In genomic region chr9:112898872-112899281, GRCh38 we compare ENCODE assay signal across 23 cellular contexts. TPM values are rescaled to one million over a fixed set of nuclear protein-coding genes. Genes with fewer than 3 reads are reported as not detected.
DNase-seq lines count a peak whose midpoint lies in the region; ATAC-seq and TF ChIP-seq lines count a peak whose summit lies in the region.
"Had no signal": no experiment of that assay in that cellular context is flagged by ENCODE, and none has a peak within 500 bp of the region (broad histone marks: within the 10 kb centered on the region; RNA-seq: fewer than 3 reads in every experiment).

No MANE protein-coding gene starts in this region.

- H4K20me1 ChIP-seq in GM23248 (ENCODE audit: insufficient read depth), result no peaks in the 10 kb centered on the region

- no peaks in the 10 kb centered on the region for H3K9me2 ChIP-seq in GM23248 (ENCODE audit: insufficient read depth)

- in situ Hi-C loops in GM23248 (cut with MboI), result no loop called here

- H3F3A ChIP-seq in GM23248 (ENCODE audit: insufficient read depth), result no peaks in the 10 kb centered on the region

- H3K36me3 ChIP-seq in GM23248 (ENCODE audit: low read depth) (no peaks in the 10 kb centered on the region), tibial artery (no peaks in the 10 kb centered on the region)
- H3K36me3 ChIP-seq: gastrocnemius medialis, pancreas, vagina had no signal

- H3K27ac ChIP-seq in GM23248 (no peak overlapping the region), tibial artery (no peak overlapping the region)
- H3K27ac ChIP-seq: body of pancreas, gastrocnemius medialis, pancreas, PC-9, vagina had no signal

- WGBS in GM23248 (ENCODE audit: low coverage in 1 of 2, low lambda C conversion rate in 2 of 2, missing lambda C conversion rate in 2 of 2), 2 experiments, result 25 to 29% methylated on average over 5 of the region's 5 CpGs

- no peak for ATAC-seq in left cardiac atrium
- ATAC-seq: body of pancreas; gastrocnemius medialis; pancreas; stimulated activated effector memory CD8-positive, alpha-beta T cell treated with anti-CD3 and anti-CD28 coated beads, Interleukin-12 subunit alpha, Interleukin-12 subunit beta, amount 100 ng/mL, for 72 hours had no signal

- no peaks in the 10 kb centered on the region for H3K79me2 ChIP-seq in GM23248 (ENCODE audit: insufficient read depth)

- no peaks in the 10 kb centered on the region for H3K27me3 ChIP-seq in GM23248 (replicated peaks; ENCODE audit: insufficient read depth)
- H3K27me3 ChIP-seq in tibial artery, result no peaks in the 10 kb centered on the region
- H3K27me3 ChIP-seq: body of pancreas, gastrocnemius medialis, pancreas, vagina had no signal

- DNase-seq in CD1c-positive myeloid dendritic cell (ENCODE audit: extremely low spot score) (peak; percentile 68), GM23248 (peak; percentile 10), NOMO-1 treated with dmso at 0.1 percent for 144 hours (lab: John Stamatoyannopoulos, UW; ENCODE audit: unreplicated experiment) (peak; percentile 17), iris pigment epithelial cell (ENCODE audit: low read depth) (peak; percentile 6), left cardiac atrium (no peak), tibial artery (no peak)
- DNase-seq in stimulated activated CD4-positive, alpha-beta T cell treated with anti-CD3 and anti-CD28 coated beads, Interleukin-4, amount 100 ng/mL, for 4 hours, result no peak
- DNase-seq: activated CD4-positive, alpha-beta T cell treated with anti-CD3 and anti-CD28 coated beads for 1 hour; activated CD8-positive, alpha-beta memory T cell treated with anti-CD3 and anti-CD28 coated beads for 24 hours; activated gamma-delta T cell treated with Interleukin-2 at 50 U/mL for 16 hours; activated T-cell treated with anti-CD3 and anti-CD28 coated beads, Interleukin-2, amount 50 U/mL, for 1 hour; body of pancreas; CD4-positive, alpha-beta T cell; effector memory CD4-positive, alpha-beta T cell; gastrocnemius medialis; HCEC 1CT; NCI-H1436; pancreas; Right ventricle myocardium superior had no signal

- H3K4me1 ChIP-seq in GM23248 (ENCODE audit: insufficient read depth) (peaks cover 6% of the 10 kb centered on the region), tibial artery (peaks cover 0 to 12% (median 0%) of the 10 kb centered on the region in 4 donors)
- H3K4me1 ChIP-seq: body of pancreas, gastrocnemius medialis, pancreas, vagina had no signal

- no peak overlapping the region for H3K4me2 ChIP-seq in GM23248 (ENCODE audit: unreplicated experiment)
- H3K4me2 ChIP-seq: PC-9 had no signal

- H3K4me3 ChIP-seq in GM23248, result no peak overlapping the region
- no peak overlapping the region for H3K4me3 ChIP-seq in tibial artery
- H3K4me3 ChIP-seq: body of pancreas, gastrocnemius medialis, pancreas, PC-9, vagina had no signal

- no peak for TF ChIP-seq CTCF in tibial artery (IDR thresholded peaks at IDR 0.05)

- no peak overlapping the region for H2AFZ ChIP-seq in GM23248
- H2AFZ ChIP-seq: PC-9 had no signal

- intact Hi-C loops in left cardiac atrium (cut with DNase I), result no loop called here
- intact Hi-C loops in tibial artery (cut with DNase I; ENCODE audit: low total_unique reads), result no loop called here

- H3K9me3 ChIP-seq in GM23248 (ENCODE audit: low read depth) (no peaks in the 10 kb centered on the region), tibial artery (no peaks in the 10 kb centered on the region)
- H3K9me3 ChIP-seq: body of pancreas, gastrocnemius medialis, pancreas, vagina had no signal

- H3K9ac ChIP-seq in GM23248, result no peak overlapping the region

RNA-seq across cellular contexts. Expression of gene SLC46A2, which starts 8.2 kb away (rescaled TPM):
- not detected in 2 replicates for total RNA-seq in GM23248 (2014; rRNA removed; shearing (Covaris generic))
- 0.10 TPM in 1 of 2 replicates, not detected in the other for polyA plus RNA-seq in GM23248 (2016; fragmentation: Nextera tagmentation; extraction: Ambion mirVana)
- total RNA-seq in left cardiac atrium, result not detected
- total RNA-seq: CD4-positive, alpha-beta T cell; G401; PC-9; Right ventricle myocardium superior; vagina had no signal
- polyA plus RNA-seq: pancreas had no signal

Comparison
In these comparisons a context has a peak if more than half of its experiments do, and no peak if none do; other contexts are left out.
1. DNase-seq: peak in CD1c-positive myeloid dendritic cell (single experiment), GM23248 (single experiment), NOMO-1 treated with dmso at 0.1 percent for 144 hours (single experiment) and iris pigment epithelial cell (single experiment); none in left cardiac atrium (single experiment), stimulated activated CD4-positive, alpha-beta T cell treated with anti-CD3 and anti-CD28 coated beads, Interleukin-4, amount 100 ng/mL, for 4 hours (0 of 2) and tibial artery (0 of 2).